In the genomic region with DNA sequence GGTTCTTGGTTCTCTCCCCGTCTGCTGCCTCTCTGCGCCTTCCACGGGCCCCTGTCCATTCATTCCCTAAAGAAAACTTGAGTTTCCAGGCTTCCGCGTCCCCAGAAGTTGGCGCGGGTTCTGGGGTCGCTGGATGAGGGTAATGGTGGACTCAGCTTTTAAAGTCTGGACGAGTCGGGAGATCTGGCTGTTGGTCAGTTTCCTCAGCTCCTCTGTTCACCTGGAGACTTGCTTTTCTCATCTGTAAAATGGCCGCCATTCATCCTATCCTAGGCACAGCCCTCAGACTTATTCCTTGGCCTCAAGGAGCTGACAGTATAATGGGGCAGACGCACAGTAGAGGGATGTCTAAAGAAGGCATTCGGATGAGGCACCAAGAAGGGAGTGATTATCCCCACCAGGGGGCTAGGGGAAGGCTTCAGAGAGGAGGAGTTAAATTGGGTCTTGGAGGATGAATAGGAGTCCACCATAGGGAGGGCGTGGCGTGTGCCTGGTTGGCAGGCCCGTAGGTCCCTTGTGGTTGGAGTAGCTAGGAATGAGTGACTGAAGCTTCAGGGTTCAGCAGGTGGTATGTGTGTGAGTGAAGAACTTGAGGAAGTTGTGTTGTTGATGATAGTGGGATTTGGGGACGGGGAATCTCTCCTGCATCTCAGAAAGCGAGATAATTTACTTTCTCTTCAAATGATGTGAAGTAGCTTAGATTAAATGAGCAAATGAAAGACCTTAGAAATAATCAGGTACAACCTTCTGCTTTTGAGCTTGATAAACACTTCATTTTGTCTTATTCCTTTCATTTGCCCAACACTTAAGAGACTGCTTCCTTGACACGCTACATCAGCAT, we compare ENCODE assay signal across 8 cellular contexts. TPM values are rescaled to one million over a fixed set of nuclear protein-coding genes. Genes with fewer than 3 reads are reported as not detected.
DNase-seq lines count a peak whose midpoint lies in the region; ATAC-seq and TF ChIP-seq lines count a peak whose summit lies in the region.

No MANE protein-coding gene starts in this region.

- peaks cover 0 to 4% of the 10 kb centered on the region in 2 experiments; a peak in 1 of 4 replicates for H3K4me1 ChIP-seq in SK-N-SH (ENCODE audit: control insufficient read depth in 1 of 2, insufficient read depth in 2 of 2, low read depth in 1 of 2, low read length in 1 of 2)
- H3K4me1 ChIP-seq in mononuclear cell (ENCODE audit: insufficient read depth, low read length), result peaks cover 16% of the 10 kb centered on the region
- H3K4me1 ChIP-seq in transverse colon, result peaks cover 0 to 20% (median 14%) of the 10 kb centered on the region in 4 donors

- H3K27ac ChIP-seq in SK-N-SH (ENCODE audit: low read depth in 2 of 2, low read length in 1 of 2) (peak overlapping the region; percentile 85 to 91), transverse colon (peak overlapping the region; percentile 88 to 94 (median 92))

- TF ChIP-seq EP300 in SK-N-SH (IDR thresholded peaks at IDR 0.05; ENCODE audit: borderline replicate concordance in 1 of 2, low read depth in 1 of 2, low read length in 1 of 2) (no peak), transverse colon (IDR thresholded peaks at IDR 0.05; ENCODE audit: low read depth) (no peak)

- H4K20me1 ChIP-seq in SK-N-SH (ENCODE audit: insufficient read depth), result no peaks in the 10 kb centered on the region

- intact Hi-C loops in transverse colon (cut with DNase I; ENCODE audit: low total_unique reads), result loop anchor here (5.0 kb wide), 1 partner anchor 34 kb away; the partner anchor contains the start of genes CCP110 and GDE1

- WGBS in SK-N-SH (ENCODE audit: low lambda C conversion rate), result 39% methylated on average over 18 of the region's 19 CpGs
- 31 to 36% methylated on average over 10 to 19 of the region's 19 CpGs for WGBS in transverse colon (ENCODE audit: low coverage in 1 of 2), 2 donors

- in situ Hi-C loops in transverse colon (cut with MboI; ENCODE audit: low pct_ligation_motif_present in 1 of 4, low pct_unique_long_range_greater_than_20kb in 1 of 4, low sequenced_read_pairs in 3 of 4), result loop anchor here in 1 of 4 donors (25.0 kb wide), 1 partner anchor 831 kb away; no protein-coding TSS in a partner anchor

- peak; percentile 28 for TF ChIP-seq CTCF in AG10803 (conservative IDR thresholded peaks at IDR 0.05; ENCODE audit: low read length)
- peak; percentile 38 for TF ChIP-seq CTCF in SK-N-SH (IDR thresholded peaks at IDR 0.05)
- TF ChIP-seq CTCF in transverse colon (IDR thresholded peaks at IDR 0.05), result no peak

- H2AFZ ChIP-seq in SK-N-SH (ENCODE audit: low read depth), result peak overlapping the region; percentile 97

- TF ChIP-seq POLR2A in transverse colon (IDR thresholded peaks at IDR 0.05), result no peak

- no peaks in the 10 kb centered on the region for H3K9me2 ChIP-seq in SK-N-SH

- ATAC-seq in GM19351 (IDR thresholded peaks at IDR 0.05; ENCODE audit: unreplicated experiment) (peak; percentile 21), HG02970 (IDR thresholded peaks at IDR 0.05; ENCODE audit: low FRiP score, unreplicated experiment) (no peak)

- peaks cover 39% of the 10 kb centered on the region for H3K79me2 ChIP-seq in SK-N-SH (ENCODE audit: insufficient read depth)

- DNase-seq in AG10803 (ENCODE audit: low read depth) (peak; percentile 23), SK-N-SH (peak; percentile 39), dermis blood vessel endothelial cell (peak; percentile 45), transverse colon (peak; percentile 11), GM19238 (ENCODE audit: insufficient read length, low spot score) (no peak)

- POLR2A ChIA-PET in SK-N-SH (lab: Yijun Ruan, JAX), result interaction anchor here (1.0 to 1.8 kb wide), 6 partner anchors 7 to 766 kb away, joined by 3 to 15 read pairs (median 5); partner anchors contain the start of genes CCP110, GDE1, IQCK and KNOP1

- H3K27me3 ChIP-seq in SK-N-SH (ENCODE audit: insufficient read depth) (no peaks in the 10 kb centered on the region), mononuclear cell (ENCODE audit: insufficient read depth, low read length) (no peaks in the 10 kb centered on the region), transverse colon (no peaks in the 10 kb centered on the region)

- CTCF ChIA-PET in SK-N-SH (lab: Yijun Ruan, JAX), result interaction anchor here (0.7 to 2.8 kb wide), 21 partner anchors 10 to 827 kb away, joined by 3 to 14 read pairs (median 3); partner anchors contain the start of genes CCP110, GDE1, GPRC5B and IQCK

- H3K4me2 ChIP-seq in SK-N-SH, result peak overlapping the region; percentile 89

- H3K9ac ChIP-seq in SK-N-SH, result peak overlapping the region; percentile 96

- H3F3A ChIP-seq in SK-N-SH (replicated peaks; ENCODE audit: insufficient read depth), result peaks cover 20% of the 10 kb centered on the region

- no peak for TF ChIP-seq RAD21 in SK-N-SH (IDR thresholded peaks at IDR 0.05; ENCODE audit: low read length)

- H3K36me3 ChIP-seq in SK-N-SH (replicated peaks in 1 of 2; ENCODE audit: control insufficient read depth in 1 of 2, insufficient read depth in 2 of 2, low read length in 1 of 2), result peaks cover 9 to 30% of the 10 kb centered on the region in 2 experiments
- H3K36me3 ChIP-seq in transverse colon, result no peaks in the 10 kb centered on the region

- peak overlapping the region; percentile 94 for H3K4me3 ChIP-seq in AG10803 (ENCODE audit: low read length)
- H3K4me3 ChIP-seq in SK-N-SH (ENCODE audit: low read depth in 2 of 2, low read length in 1 of 2), result peak overlapping the region; percentile 73 to 86
- H3K4me3 ChIP-seq in mononuclear cell (ENCODE audit: low read length), result peak overlapping the region; percentile 66
- peak overlapping the region; percentile 65 to 94 (median 83) for H3K4me3 ChIP-seq in transverse colon

- no peaks in the 10 kb centered on the region for H3K9me3 ChIP-seq in SK-N-SH
- no peaks in the 10 kb centered on the region for H3K9me3 ChIP-seq in mononuclear cell (ENCODE audit: low read depth, low read length)
- no peaks in the 10 kb centered on the region for H3K9me3 ChIP-seq in transverse colon

TF ChIP-seq in SK-N-SH, 30 proteins besides CTCF, POLR2A, EP300 and RAD21:
- TF ChIP-seq NFIC (IDR thresholded peaks at IDR 0.05; ENCODE audit: borderline replicate concordance) (no peak), IRF3 (IDR thresholded peaks at IDR 0.05; ENCODE audit: low read depth, low read length) (no peak), USF1 (IDR thresholded peaks at IDR 0.05; ENCODE audit: borderline replicate concordance, low read depth) (no peak)

RNA-seq across cellular contexts. Expression of gene VPS35L, which starts 0.7 kb away (rescaled TPM):
- polyA plus RNA-seq in SK-N-SH (2012; rRNA removed), result 24.8 and 35.3 TPM in 2 replicates
- 29.8 and 32.3 TPM in 2 replicates for polyA plus RNA-seq in SK-N-SH (2012; cell fraction: cytosol; rRNA removed)
- polyA plus RNA-seq in SK-N-SH (2012; cell fraction: nucleus; rRNA removed), result 50.6 and 52.1 TPM in 2 replicates
- total RNA-seq in dermis blood vessel endothelial cell (36.4 and 50.3 TPM in 2 replicates), mononuclear cell (29.4 TPM), transverse colon (10 to 100 TPM; 40.0 to 89.8 (median 51.5) TPM)

RNA-seq across cellular contexts. Expression of gene CCP110, which starts 32.4 kb away (rescaled TPM):
- polyA plus RNA-seq in SK-N-SH (2012; rRNA removed), result 5.4 and 7.0 TPM in 2 replicates
- polyA plus RNA-seq in SK-N-SH (2012; cell fraction: cytosol; rRNA removed), result 8.9 and 9.7 TPM in 2 replicates
- polyA plus RNA-seq in SK-N-SH (2012; cell fraction: nucleus; rRNA removed), result 4.6 and 9.4 TPM in 2 replicates
- total RNA-seq in dermis blood vessel endothelial cell, result 7.8 and 18.8 TPM in 2 replicates
- 12.9 TPM for total RNA-seq in mononuclear cell
- 10 to 100 TPM in 3 of 4 donors, 1 to 10 TPM in 1; 7.1 to 43.4 (median 14.2) TPM for total RNA-seq in transverse colon

RNA-seq across cellular contexts. Expression of gene GDE1, which starts 34.3 kb away (rescaled TPM):
- polyA plus RNA-seq in SK-N-SH (2012; rRNA removed), result 37.0 and 40.5 TPM in 2 replicates
- polyA plus RNA-seq in SK-N-SH (2012; cell fraction: cytosol; rRNA removed), result 62.5 and 70.0 TPM in 2 replicates
- 9.9 and 17.6 TPM in 2 replicates for polyA plus RNA-seq in SK-N-SH (2012; cell fraction: nucleus; rRNA removed)
- 33.9 and 52.9 TPM in 2 replicates for total RNA-seq in dermis blood vessel endothelial cell
- total RNA-seq in mononuclear cell, result 53.1 TPM
- total RNA-seq in transverse colon, result 100 to 1,000 TPM in 2 of 4 donors, 10 to 100 TPM in 2; 47.5 to 120 (median 96.8) TPM

Comparison
In these comparisons a context has a peak if more than half of its experiments do, and no peak if none do; other contexts are left out.
1. CTCF ChIP-seq: peak in AG10803 (single experiment) and SK-N-SH (single experiment); none in transverse colon (0 of 5).
2. Peak in every context shown above with its lines, with median percentiles within 50 percentile points of each other: H3K4me3 ChIP-seq.